Comparison of ENCODE assay signal across 12 cellular contexts in genomic region chr20:17651761-17652388, GRCh38. TPM values are rescaled to one million over a fixed set of nuclear protein-coding genes. Genes with fewer than 3 reads are reported as not detected.
A peak's percentile ranks its signal among the peaks of the same experiment; 100 is the strongest.
DNase-seq lines count a peak whose midpoint lies in the region; ATAC-seq and TF ChIP-seq lines count a peak whose summit lies in the region.
"Had no signal": no experiment of that assay in that cellular context is flagged by ENCODE, and none has a peak within 500 bp of the region (broad histone marks: within the 10 kb centered on the region; RNA-seq: fewer than 3 reads in every experiment).

No MANE protein-coding gene starts in this region.

- H3K4me3 Mint-ChIP-seq in activated CD4-positive, alpha-beta memory T cell treated with anti-CD3 and anti-CD28 coated beads, Interleukin-2, amount 10 ng/mL, durations not matched to agents 7 days and 5 days: no peak overlapping the region
- H3K4me3 Mint-ChIP-seq: activated naive CD8-positive, alpha-beta T cell; neural crest cell had no signal

- peak overlapping the region; percentile 56 to 94 (median 81) for H3K4me2 ChIP-seq in BLaER1 treated with 17β-estradiol and CSF1 and Interleukin-3, amounts not matched to agents 10 nM and 100 nM

- H3K27me3 ChIP-seq in BLaER1 treated with 17β-estradiol and CSF1 and Interleukin-3, amounts not matched to agents 10 nM and 100 nM: no peaks in the 10 kb centered on the region

- ATAC-seq in HG02981 (IDR thresholded peaks at IDR 0.05; ENCODE audit: unreplicated experiment): no peak

- H3K9me3 ChIP-seq in BLaER1 treated with 17β-estradiol and CSF1 and Interleukin-3, amounts not matched to agents 10 nM and 100 nM (replicated peaks in 1 of 11): no peaks in the 10 kb centered on the region

- no peak overlapping the region for H3K27ac Mint-ChIP-seq in activated CD4-positive, alpha-beta memory T cell treated with anti-CD3 and anti-CD28 coated beads, Interleukin-2, amount 10 ng/mL, durations not matched to agents 7 days and 5 days
- H3K27ac Mint-ChIP-seq: activated naive CD8-positive, alpha-beta T cell had no signal

- H3K4me1 ChIP-seq in BLaER1 treated with 17β-estradiol and CSF1 and Interleukin-3, amounts not matched to agents 10 nM and 100 nM: peaks cover 70 to 96% (median 85%) of the 10 kb centered on the region in 10 experiments

- H3K9ac ChIP-seq in BLaER1 treated with 17β-estradiol and CSF1 and Interleukin-3, amounts not matched to agents 10 nM and 100 nM: peak overlapping the region in 9 of 11 experiments; percentile 18 to 84 (median 55); a peak in 14 of 22 replicates

- CTCF ChIA-PET in activated CD4-positive, alpha-beta memory T cell treated with anti-CD3 and anti-CD28 coated beads, Interleukin-2, amount 10 ng/mL, durations not matched to agents 7 days and 5 days (lab: Charles Lee): interaction anchor here (1.0 kb wide), 2 partner anchors 14 to 115 kb away, joined by 3 to 4 read pairs; no protein-coding TSS in a partner anchor

- no peaks in the 10 kb centered on the region for H3K27me3 Mint-ChIP-seq in activated CD4-positive, alpha-beta memory T cell treated with anti-CD3 and anti-CD28 coated beads, Interleukin-2, amount 10 ng/mL, durations not matched to agents 7 days and 5 days
- H3K27me3 Mint-ChIP-seq: activated naive CD8-positive, alpha-beta T cell had no signal

- H3K4me3 ChIP-seq in BLaER1 treated with 17β-estradiol and CSF1 and Interleukin-3, amounts not matched to agents 10 nM and 100 nM: peak overlapping the region in 1 of 10 experiments; percentile 40; a peak in 1 of 20 replicates
- H3K4me3 ChIP-seq in GM12865 (ENCODE audit: low read depth, low read length): no peak overlapping the region

- DNase-seq in GM12865 (ENCODE audit: low read depth) (peak; percentile 15), SHP77 treated with DMSO at 0.1 percent for 48 hours (lab: John Stamatoyannopoulos, UW) (peak; percentile 37), mesenteric fat pad (ENCODE audit: low spot score) (peak; percentile 65), DMS114 treated with DMSO at 0.1 percent for 48 hours (lab: John Stamatoyannopoulos, UW; ENCODE audit: unreplicated experiment) (no peak), ureter (ENCODE audit: low spot score) (no peak)
- DNase-seq in activated CD4-positive, alpha-beta memory T cell treated with anti-CD3 and anti-CD28 coated beads, Interleukin-2, amount 10 ng/mL, durations not matched to agents 7 days and 5 days: no peak
- DNase-seq: activated CD4-positive, alpha-beta T cell treated with anti-CD3 and anti-CD28 coated beads for 1 hour; NCI-H2081 treated with DMSO at 0.1 percent for 48 hours had no signal

- H4K20me1 ChIP-seq in BLaER1 treated with 17β-estradiol and CSF1 and Interleukin-3, amounts not matched to agents 10 nM and 100 nM: peaks cover 0 to 99% (median 20%) of the 10 kb centered on the region in 11 experiments; a peak in 12 of 22 replicates

- POLR2A ChIA-PET in activated CD4-positive, alpha-beta memory T cell treated with anti-CD3 and anti-CD28 coated beads, Interleukin-2, amount 10 ng/mL, durations not matched to agents 7 days and 5 days (lab: Charles Lee): no interaction called here

- peaks cover 12 to 32% (median 29%) of the 10 kb centered on the region in 11 experiments for H3K36me3 ChIP-seq in BLaER1 treated with 17β-estradiol and CSF1 and Interleukin-3, amounts not matched to agents 10 nM and 100 nM

- H3K9me3 Mint-ChIP-seq in activated CD4-positive, alpha-beta memory T cell treated with anti-CD3 and anti-CD28 coated beads, Interleukin-2, amount 10 ng/mL, durations not matched to agents 7 days and 5 days: no peaks in the 10 kb centered on the region
- H3K9me3 Mint-ChIP-seq: neural crest cell had no signal

- H3K4me1 Mint-ChIP-seq in activated CD4-positive, alpha-beta memory T cell treated with anti-CD3 and anti-CD28 coated beads, Interleukin-2, amount 10 ng/mL, durations not matched to agents 7 days and 5 days: peaks cover 16% of the 10 kb centered on the region

- peaks cover 28% of the 10 kb centered on the region for H3K36me3 Mint-ChIP-seq in activated CD4-positive, alpha-beta memory T cell treated with anti-CD3 and anti-CD28 coated beads, Interleukin-2, amount 10 ng/mL, durations not matched to agents 7 days and 5 days (ENCODE audit: low read depth)

- TF ChIP-seq CTCF in GM12865 (IDR thresholded peaks at IDR 0.05; ENCODE audit: insufficient read depth, low read depth, low read length, missing control alignments): no peak

- H3K27ac ChIP-seq in BLaER1 treated with 17β-estradiol and CSF1 and Interleukin-3, amounts not matched to agents 10 nM and 100 nM: peak overlapping the region in 8 of 11 experiments; percentile 67 to 97 (median 93); a peak in 16 of 22 replicates

RNA-seq across cellular contexts. Expression of gene RRBP1, which starts 30.2 kb away (rescaled TPM):
- total RNA-seq in mesenteric fat pad: 170 TPM
- 10 to 100 TPM; 82.3 to 85.7 TPM for total RNA-seq in activated CD4-positive, alpha-beta memory T cell treated with anti-CD3 and anti-CD28 coated beads, Interleukin-2, amount 10 ng/mL, durations not matched to agents 7 days and 5 days
- total RNA-seq in ureter: 144 TPM

RNA-seq across cellular contexts. Expression of gene BANF2, which starts 47.9 kb away (rescaled TPM):
- total RNA-seq in mesenteric fat pad (not detected), ureter (not detected)
- not detected for total RNA-seq in activated CD4-positive, alpha-beta memory T cell treated with anti-CD3 and anti-CD28 coated beads, Interleukin-2, amount 10 ng/mL, durations not matched to agents 7 days and 5 days
- total RNA-seq: neural crest cell had no signal

Comparison
In these comparisons a context has a peak if more than half of its experiments do, and no peak if none do; other contexts are left out.
1. DNase-seq: peak in GM12865 (single experiment), SHP77 treated with DMSO at 0.1 percent for 48 hours (single experiment) and mesenteric fat pad (single experiment); none in DMS114 treated with DMSO at 0.1 percent for 48 hours (single experiment), activated CD4-positive, alpha-beta memory T cell treated with anti-CD3 and anti-CD28 coated beads, Interleukin-2, amount 10 ng/mL, durations not matched to agents 7 days and 5 days (single experiment) and ureter (single experiment).